1 cellular context compared by ENCODE assay signal in the genomic region with DNA sequence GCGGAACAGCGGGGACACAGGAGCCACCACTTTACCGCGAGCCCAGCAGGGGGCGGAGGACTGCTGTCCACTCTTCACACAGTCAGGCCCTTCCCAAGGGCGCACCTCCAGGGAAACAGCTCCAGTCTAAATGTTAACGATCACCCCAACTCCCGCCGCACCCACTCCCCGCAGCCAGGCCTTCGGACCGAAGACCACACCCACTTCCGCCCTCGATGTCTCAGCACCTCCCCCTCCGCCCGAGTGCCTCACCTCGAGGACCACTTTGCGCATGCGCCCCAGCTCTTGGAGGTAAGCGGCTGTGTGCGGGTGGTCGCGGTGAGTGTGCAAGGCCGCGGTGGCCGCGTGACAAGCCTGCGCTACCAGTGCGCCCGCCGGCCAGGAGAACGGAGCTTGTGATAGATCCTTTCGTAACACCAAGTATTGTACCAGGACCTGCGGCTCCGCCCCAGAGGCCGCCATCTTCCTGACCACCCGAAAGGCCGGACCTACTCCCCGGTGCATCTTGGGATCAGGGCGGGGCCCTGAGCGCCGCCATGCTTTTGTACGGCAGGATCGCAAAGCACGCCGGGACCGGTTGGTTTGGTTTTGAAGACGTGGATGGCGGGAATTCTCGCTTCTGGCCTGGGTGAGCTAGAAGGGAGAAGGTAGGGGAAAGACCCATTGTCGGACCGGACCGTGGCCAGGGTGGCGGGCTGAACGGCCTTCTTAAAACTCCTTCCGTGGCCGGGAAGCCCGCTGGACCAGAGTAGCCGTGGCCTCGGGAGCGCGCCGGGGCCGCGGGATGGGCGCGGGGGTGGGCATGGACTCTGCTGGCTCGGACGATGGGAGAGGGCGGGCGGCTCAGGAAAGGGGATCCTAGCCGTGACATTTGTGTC.
TF ChIP-seq lines count a peak whose summit lies in the region.

A gene with protein sequence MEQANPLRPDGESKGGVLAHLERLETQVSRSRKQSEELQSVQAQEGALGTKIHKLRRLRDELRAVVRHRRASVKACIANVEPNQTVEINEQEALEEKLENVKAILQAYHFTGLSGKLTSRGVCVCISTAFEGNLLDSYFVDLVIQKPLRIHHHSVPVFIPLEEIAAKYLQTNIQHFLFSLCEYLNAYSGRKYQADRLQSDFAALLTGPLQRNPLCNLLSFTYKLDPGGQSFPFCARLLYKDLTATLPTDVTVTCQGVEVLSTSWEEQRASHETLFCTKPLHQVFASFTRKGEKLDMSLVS (plus strand): TSS at position 552 of the 878 bp plus-strand sequence. CDS start 495 bp downstream, outside the sequence.
Gene PTRHD1, minus strand, starts transcription at position 518 of the 878 bp plus-strand sequence. Its CDS starts 14 bp downstream, at position 504.

TF ChIP-seq in HEK293, 187 proteins besides CTCF, POLR2A, EP300 and RAD21 (continued from another document and continues in another):
- no peak; the same call in 1 of the 2 replicates for TF ChIP-seq KLF10 (tag by site-specific recombination; IDR thresholded peaks at IDR 0.05)
- TF ChIP-seq ZNF623 (tag by site-specific recombination; IDR thresholded peaks at IDR 0.05) = no peak
- peak; percentile 61 for TF ChIP-seq SP7 (tag by site-specific recombination; IDR thresholded peaks at IDR 0.05)
- TF ChIP-seq ZNF133 (tag by site-specific recombination; IDR thresholded peaks at IDR 0.05) = no peak
- TF ChIP-seq ZSCAN23 (tag by site-specific recombination; IDR thresholded peaks at IDR 0.05) = 0 out of 2 replicates have a peak, but pooled peaks have one; percentile 73
- peak; percentile 88 for TF ChIP-seq KLF8 (tag by site-specific recombination; IDR thresholded peaks at IDR 0.05)
- TF ChIP-seq ZNF626 (tag by site-specific recombination; IDR thresholded peaks at IDR 0.05) = no peak
- TF ChIP-seq ZNF426 (tag by site-specific recombination; IDR thresholded peaks at IDR 0.05) = no peak
- no peak for TF ChIP-seq ZNF549 (tag by site-specific recombination; IDR thresholded peaks at IDR 0.05)
- no peak for TF ChIP-seq ZNF10 (tag by site-specific recombination; IDR thresholded peaks at IDR 0.05)
- no peak for TF ChIP-seq ZBTB49 (tag by site-specific recombination; IDR thresholded peaks at IDR 0.05; ENCODE audit: low read depth)
- no peak for TF ChIP-seq ZNF555 (tag by site-specific recombination; conservative IDR thresholded peaks at IDR 0.05)
- TF ChIP-seq GLIS2 (tag by site-specific recombination; IDR thresholded peaks at IDR 0.05) = peak; percentile 78
- no peak for TF ChIP-seq FEZF1 (tag by site-specific recombination; IDR thresholded peaks at IDR 0.05)
- TF ChIP-seq ZNF558 (tag by site-specific recombination; IDR thresholded peaks at IDR 0.05) = no peak
- peak; percentile 25; the same call in 1 of the 2 replicates for TF ChIP-seq ZNF24 (tag by site-specific recombination; IDR thresholded peaks at IDR 0.05)
- no peak for TF ChIP-seq ZNF449 (tag by site-specific recombination; IDR thresholded peaks at IDR 0.05)
- TF ChIP-seq ZNF274 (IDR thresholded peaks at IDR 0.05; ENCODE audit: low read length) = no peak
- TF ChIP-seq ZNF274 (tag by site-specific recombination; IDR thresholded peaks at IDR 0.05; ENCODE audit: borderline replicate concordance) = no peak
- TF ChIP-seq PRDM1 (tag by site-specific recombination; IDR thresholded peaks at IDR 0.05) = no peak
- TF ChIP-seq ZNF473 (tag by site-specific recombination; IDR thresholded peaks at IDR 0.05) = no peak
- TF ChIP-seq, protein P1, sequence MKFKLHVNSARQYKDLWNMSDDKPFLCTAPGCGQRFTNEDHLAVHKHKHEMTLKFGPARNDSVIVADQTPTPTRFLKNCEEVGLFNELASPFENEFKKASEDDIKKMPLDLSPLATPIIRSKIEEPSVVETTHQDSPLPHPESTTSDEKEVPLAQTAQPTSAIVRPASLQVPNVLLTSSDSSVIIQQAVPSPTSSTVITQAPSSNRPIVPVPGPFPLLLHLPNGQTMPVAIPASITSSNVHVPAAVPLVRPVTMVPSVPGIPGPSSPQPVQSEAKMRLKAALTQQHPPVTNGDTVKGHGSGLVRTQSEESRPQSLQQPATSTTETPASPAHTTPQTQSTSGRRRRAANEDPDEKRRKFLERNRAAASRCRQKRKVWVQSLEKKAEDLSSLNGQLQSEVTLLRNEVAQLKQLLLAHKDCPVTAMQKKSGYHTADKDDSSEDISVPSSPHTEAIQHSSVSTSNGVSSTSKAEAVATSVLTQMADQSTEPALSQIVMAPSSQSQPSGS (tag by site-specific recombination; IDR thresholded peaks at IDR 0.05; ENCODE audit: low read depth) = no peak
- TF ChIP-seq, protein P2, sequence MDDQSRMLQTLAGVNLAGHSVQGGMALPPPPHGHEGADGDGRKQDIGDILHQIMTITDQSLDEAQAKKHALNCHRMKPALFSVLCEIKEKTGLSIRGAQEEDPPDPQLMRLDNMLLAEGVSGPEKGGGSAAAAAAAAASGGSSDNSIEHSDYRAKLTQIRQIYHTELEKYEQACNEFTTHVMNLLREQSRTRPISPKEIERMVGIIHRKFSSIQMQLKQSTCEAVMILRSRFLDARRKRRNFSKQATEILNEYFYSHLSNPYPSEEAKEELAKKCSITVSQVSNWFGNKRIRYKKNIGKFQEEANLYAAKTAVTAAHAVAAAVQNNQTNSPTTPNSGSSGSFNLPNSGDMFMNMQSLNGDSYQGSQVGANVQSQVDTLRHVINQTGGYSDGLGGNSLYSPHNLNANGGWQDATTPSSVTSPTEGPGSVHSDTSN (CRISPR knock-in tag; IDR thresholded peaks at IDR 0.05) = 0 out of 2 replicates have a peak, but pooled peaks have one; percentile 55
- TF ChIP-seq HOXC10 (CRISPR knock-in tag; IDR thresholded peaks at IDR 0.05) = no peak
- peak; percentile 59; the same call in 1 of the 2 replicates for TF ChIP-seq ZNF394 (tag by site-specific recombination; IDR thresholded peaks at IDR 0.05; ENCODE audit: borderline replicate concordance)
- TF ChIP-seq EGR2 (tag by site-specific recombination; IDR thresholded peaks at IDR 0.05; ENCODE audit: low read depth) = peak; percentile 35; the same call in 1 of the 2 replicates
- no peak; the same call in 1 of the 2 replicates for TF ChIP-seq ZNF600 (tag by site-specific recombination; IDR thresholded peaks at IDR 0.05)
- peak; percentile 22 for TF ChIP-seq ZSCAN30 (tag by site-specific recombination; IDR thresholded peaks at IDR 0.05)
- TF ChIP-seq ZNF350 (tag by site-specific recombination; IDR thresholded peaks at IDR 0.05) = no peak
- TF ChIP-seq ZNF768 (tag by site-specific recombination; IDR thresholded peaks at IDR 0.05) = no peak
- no peak for TF ChIP-seq ZNF513 (tag by site-specific recombination; IDR thresholded peaks at IDR 0.05)
- TF ChIP-seq ZNF488 (tag by site-specific recombination; IDR thresholded peaks at IDR 0.05) = no peak
- TF ChIP-seq, protein P3, sequence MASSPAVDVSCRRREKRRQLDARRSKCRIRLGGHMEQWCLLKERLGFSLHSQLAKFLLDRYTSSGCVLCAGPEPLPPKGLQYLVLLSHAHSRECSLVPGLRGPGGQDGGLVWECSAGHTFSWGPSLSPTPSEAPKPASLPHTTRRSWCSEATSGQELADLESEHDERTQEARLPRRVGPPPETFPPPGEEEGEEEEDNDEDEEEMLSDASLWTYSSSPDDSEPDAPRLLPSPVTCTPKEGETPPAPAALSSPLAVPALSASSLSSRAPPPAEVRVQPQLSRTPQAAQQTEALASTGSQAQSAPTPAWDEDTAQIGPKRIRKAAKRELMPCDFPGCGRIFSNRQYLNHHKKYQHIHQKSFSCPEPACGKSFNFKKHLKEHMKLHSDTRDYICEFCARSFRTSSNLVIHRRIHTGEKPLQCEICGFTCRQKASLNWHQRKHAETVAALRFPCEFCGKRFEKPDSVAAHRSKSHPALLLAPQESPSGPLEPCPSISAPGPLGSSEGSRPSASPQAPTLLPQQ (tag by site-specific recombination; IDR thresholded peaks at IDR 0.05) = peak; percentile 43; the same call in 1 of the 2 replicates
- TF ChIP-seq ZNF366 (tag by site-specific recombination; conservative IDR thresholded peaks at IDR 0.05) = peak; percentile 77
- TF ChIP-seq ZBTB10 (tag by site-specific recombination; IDR thresholded peaks at IDR 0.05) = peak; percentile 81
- TF ChIP-seq ZNF16 (tag by site-specific recombination; IDR thresholded peaks at IDR 0.05; ENCODE audit: low read depth) = no peak
- TF ChIP-seq OVOL3 (tag by site-specific recombination; IDR thresholded peaks at IDR 0.05) = no peak
- TF ChIP-seq, protein P4, sequence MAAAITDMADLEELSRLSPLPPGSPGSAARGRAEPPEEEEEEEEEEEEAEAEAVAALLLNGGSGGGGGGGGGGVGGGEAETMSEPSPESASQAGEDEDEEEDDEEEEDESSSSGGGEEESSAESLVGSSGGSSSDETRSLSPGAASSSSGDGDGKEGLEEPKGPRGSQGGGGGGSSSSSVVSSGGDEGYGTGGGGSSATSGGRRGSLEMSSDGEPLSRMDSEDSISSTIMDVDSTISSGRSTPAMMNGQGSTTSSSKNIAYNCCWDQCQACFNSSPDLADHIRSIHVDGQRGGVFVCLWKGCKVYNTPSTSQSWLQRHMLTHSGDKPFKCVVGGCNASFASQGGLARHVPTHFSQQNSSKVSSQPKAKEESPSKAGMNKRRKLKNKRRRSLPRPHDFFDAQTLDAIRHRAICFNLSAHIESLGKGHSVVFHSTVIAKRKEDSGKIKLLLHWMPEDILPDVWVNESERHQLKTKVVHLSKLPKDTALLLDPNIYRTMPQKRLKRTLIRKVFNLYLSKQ (tag by site-specific recombination; IDR thresholded peaks at IDR 0.05; ENCODE audit: borderline replicate concordance) = no peak
- TF ChIP-seq ZNF837 (tag by site-specific recombination; IDR thresholded peaks at IDR 0.05) = no peak
- TF ChIP-seq KLF9 (tag by site-specific recombination; IDR thresholded peaks at IDR 0.05; ENCODE audit: low read depth) = peak; percentile 99
- no peak for TF ChIP-seq ZNF830 (tag by site-specific recombination; IDR thresholded peaks at IDR 0.05; ENCODE audit: low read depth)
- TF ChIP-seq ZNF391 (tag by site-specific recombination; IDR thresholded peaks at IDR 0.05; ENCODE audit: borderline replicate concordance, low read depth) = no peak
- peak; percentile 86 for TF ChIP-seq KLF1 (tag by site-specific recombination; IDR thresholded peaks at IDR 0.05)
- no peak for TF ChIP-seq ZNF266 (tag by site-specific recombination; IDR thresholded peaks at IDR 0.05; ENCODE audit: low read depth)
- TF ChIP-seq ZNF843 (tag by site-specific recombination; IDR thresholded peaks at IDR 0.05) = peak; percentile 28; the same call in 1 of the 2 replicates
